ENCODE assay signal across 11 cellular contexts in genomic region chr2:136248242-136248641, GRCh38.
A peak's percentile ranks its signal among the peaks of the same experiment; 100 is the strongest.
DNase-seq lines count a peak whose midpoint lies in the region; ATAC-seq, FAIRE-seq and TF ChIP-seq lines count a peak whose summit lies in the region.
"Had no signal": no experiment of that assay in that cellular context is flagged by ENCODE, and none has a peak within 500 bp of the region (broad histone marks: within the 10 kb centered on the region; RNA-seq: fewer than 3 reads in every experiment).

No MANE protein-coding gene starts in this region.

- ATAC-seq in GM21737 (IDR thresholded peaks at IDR 0.05; ENCODE audit: unreplicated experiment) = no peak
- ATAC-seq in foreskin keratinocyte = no peak
- ATAC-seq: GM12878 had no signal

- H3K4me1 ChIP-seq in SK-N-SH (ENCODE audit: control insufficient read depth in 1 of 2, insufficient read depth in 2 of 2, low read depth in 1 of 2, low read length in 1 of 2) = peaks cover 0 to 9% of the 10 kb centered on the region in 2 experiments; a peak in 1 of 4 replicates
- no peaks in the 10 kb centered on the region for H3K4me1 ChIP-seq in foreskin keratinocyte

- H3K9me3 ChIP-seq in SK-N-SH = no peaks in the 10 kb centered on the region

- TF ChIP-seq RAD21 in SK-N-SH (IDR thresholded peaks at IDR 0.05; ENCODE audit: low read length) = no peak

- FAIRE-seq in RCC 7860 (lab: Jason Lieb, UNC) = no peak
- FAIRE-seq: GM12878 had no signal

- CTCF ChIA-PET in SK-N-SH (lab: Yijun Ruan, JAX) = interaction anchor here (0.7 to 1.4 kb wide), 2 partner anchors 10 to 175 kb away, joined by 3 read pairs; no protein-coding TSS in a partner anchor

- TF ChIP-seq CTCF in SK-N-SH (IDR thresholded peaks at IDR 0.05) = no peak
- no peak for TF ChIP-seq CTCF in foreskin keratinocyte (conservative IDR thresholded peaks at IDR 0.05)

- H3K36me3 ChIP-seq in SK-N-SH (replicated peaks in 1 of 2; ENCODE audit: control insufficient read depth in 1 of 2, insufficient read depth in 2 of 2, low read length in 1 of 2) = no peaks in the 10 kb centered on the region

- H3K27ac ChIP-seq in SK-N-SH (ENCODE audit: low read depth in 2 of 2, low read length in 1 of 2) (no peak overlapping the region), foreskin keratinocyte (no peak overlapping the region)
- H3K27ac ChIP-seq: SK-N-MC had no signal

- no peaks in the 10 kb centered on the region for H3K79me2 ChIP-seq in SK-N-SH (ENCODE audit: insufficient read depth)

- DNase-seq in DMS 273 (lab: John Stamatoyannopoulos, UW; ENCODE audit: unreplicated experiment) (peak; percentile 77), NCI-H187 (lab: John Stamatoyannopoulos, UW) (peak; percentile 19 to 38), SK-MEL-5 (ENCODE audit: low read depth, low spot score) (peak; percentile 4), kidney tubule cell (ENCODE audit: low spot score) (peak; percentile 41), SK-N-SH (no peak), RCC 7860 (ENCODE audit: low spot score) (no peak), foreskin keratinocyte (no peak)
- DNase-seq: CD4-positive, alpha-beta T cell had no signal

- H3K9ac ChIP-seq in SK-N-SH = no peak overlapping the region

- H2AFZ ChIP-seq in SK-N-SH (ENCODE audit: low read depth) = no peak overlapping the region

- WGBS in SK-N-SH (ENCODE audit: low lambda C conversion rate) = 33% methylated on average over 2 of the region's 2 CpGs

- no peak for TF ChIP-seq EP300 in SK-N-SH (IDR thresholded peaks at IDR 0.05; ENCODE audit: borderline replicate concordance in 1 of 2, low read depth in 1 of 2, low read length in 1 of 2)

- H3K9me2 ChIP-seq in SK-N-SH = no peaks in the 10 kb centered on the region

- in situ Hi-C loops in SK-MEL-5 (cut with HindIII; ENCODE audit: low pct_unique_long_range_greater_than_20kb, low sequenced_read_pairs) = no loop called here

- H4K20me1 ChIP-seq in SK-N-SH (ENCODE audit: insufficient read depth) = no peaks in the 10 kb centered on the region

- no peak overlapping the region for H3K4me2 ChIP-seq in SK-N-SH

- H3K27me3 ChIP-seq in SK-N-SH (ENCODE audit: insufficient read depth) (no peaks in the 10 kb centered on the region), foreskin keratinocyte (no peaks in the 10 kb centered on the region)

- H3K4me3 ChIP-seq in SK-N-SH (ENCODE audit: low read depth in 2 of 2, low read length in 1 of 2) = no peak overlapping the region
- H3K4me3 ChIP-seq: GM12878, SK-N-MC had no signal

- H3F3A ChIP-seq in SK-N-SH (replicated peaks; ENCODE audit: insufficient read depth) = no peaks in the 10 kb centered on the region

- POLR2A ChIA-PET in SK-N-SH (lab: Yijun Ruan, JAX) = no interaction called here

TF ChIP-seq in SK-N-SH, 30 proteins besides CTCF, POLR2A, EP300 and RAD21:
- TF ChIP-seq TCF12 (IDR thresholded peaks at IDR 0.05) (no peak), MAX (IDR thresholded peaks at IDR 0.05; ENCODE audit: low read depth) (no peak), RXRA (IDR thresholded peaks at IDR 0.05; ENCODE audit: borderline replicate concordance, low read depth) (no peak), POLR2AphosphoS5 (IDR thresholded peaks at IDR 0.05; ENCODE audit: low read depth, low read length) (no peak)

Comparison
In these comparisons a context has a peak if more than half of its experiments do, and no peak if none do; other contexts are left out.
1. DNase-seq: peak in DMS 273 (single experiment), NCI-H187 (2 of 2), SK-MEL-5 (single experiment) and kidney tubule cell (single experiment); none in SK-N-SH (single experiment), RCC 7860 (single experiment) and foreskin keratinocyte (0 of 2).